ENCODE assay signal across 18 cellular contexts in the genomic region with DNA sequence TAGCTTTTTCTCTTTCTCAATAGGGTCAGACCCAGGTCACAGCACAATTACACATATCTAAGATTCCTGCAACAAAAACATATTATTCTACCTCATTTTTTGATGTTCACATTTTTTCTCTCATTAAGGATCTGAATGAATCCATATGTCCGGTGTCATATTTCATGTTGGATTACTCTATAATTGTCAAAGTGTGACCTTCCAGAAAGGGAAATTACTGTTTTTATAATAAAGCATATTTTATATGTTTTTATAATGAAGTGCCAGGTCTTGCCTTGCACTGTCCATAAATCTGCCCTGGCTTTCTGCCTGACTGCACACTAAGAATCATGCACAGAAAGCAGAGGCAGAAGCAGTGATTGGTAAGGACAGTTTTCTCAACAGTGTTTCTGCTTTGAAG.
A peak's percentile ranks its signal among the peaks of the same experiment; 100 is the strongest.
DNase-seq lines count a peak whose midpoint lies in the region; ATAC-seq and TF ChIP-seq lines count a peak whose summit lies in the region.
"Had no signal": no experiment of that assay in that cellular context is flagged by ENCODE, and none has a peak within 500 bp of the region (broad histone marks: within the 10 kb centered on the region; RNA-seq: fewer than 3 reads in every experiment).

No MANE protein-coding gene starts in this region.

- H3K4me1 ChIP-seq in adipocyte (ENCODE audit: control insufficient read depth, insufficient read depth, low read length), result peaks cover 39% of the 10 kb centered on the region
- H3K4me1 ChIP-seq: heart right ventricle had no signal

- H3K27me3 ChIP-seq in adipocyte (replicated peaks; ENCODE audit: control insufficient read depth, insufficient read depth, low read length) (no peaks in the 10 kb centered on the region), kidney epithelial cell (ENCODE audit: control insufficient read depth, insufficient read depth, low read length) (no peaks in the 10 kb centered on the region)
- H3K27me3 ChIP-seq: heart right ventricle, SJSA1 had no signal

- TF ChIP-seq CTCF in AG10803 (conservative IDR thresholded peaks at IDR 0.05; ENCODE audit: low read length) (no peak), HFF-Myc (IDR thresholded peaks at IDR 0.05; ENCODE audit: low read depth, low read length, missing control alignments) (no peak), kidney epithelial cell (IDR thresholded peaks at IDR 0.05; ENCODE audit: insufficient read depth, low read length, poor library complexity, severe bottlenecking) (no peak)

- H3K36me3 ChIP-seq in adipocyte (ENCODE audit: control insufficient read depth, insufficient read depth, low read length, severe bottlenecking), result no peaks in the 10 kb centered on the region
- H3K36me3 ChIP-seq in kidney epithelial cell (ENCODE audit: control insufficient read depth, insufficient read depth, low read length), result no peaks in the 10 kb centered on the region
- H3K36me3 ChIP-seq: heart right ventricle, SJSA1 had no signal

- H3K9me3 ChIP-seq in adipocyte (ENCODE audit: control insufficient read depth, low read length), result no peaks in the 10 kb centered on the region
- H3K9me3 ChIP-seq: heart right ventricle, SJSA1 had no signal

- peak; percentile 75 for DNase-seq in AG10803 (ENCODE audit: low read depth)
- peak; percentile 6 for DNase-seq in HFF-Myc (ENCODE audit: extremely low read depth, low read depth)
- peak; percentile 84 for DNase-seq in adipocyte (ENCODE audit: low read depth)
- DNase-seq in kidney epithelial cell (ENCODE audit: low read depth), result peak; percentile 29
- DNase-seq in amniotic stem cell (lab: John Stamatoyannopoulos, UW), result no peak
- DNase-seq in activated gamma-delta T cell (lab: John Stamatoyannopoulos, UW), result no peak
- DNase-seq: activated CD8-positive, alpha-beta T cell treated with anti-CD3 and anti-CD28 coated beads for 36 hours; CD8-positive, alpha-beta T cell; heart right ventricle; naive B cell; NCI-H1436; NCI-H774; stimulated activated naive CD8-positive, alpha-beta T cell treated with anti-CD3 and anti-CD28 coated beads, Interleukin-15, Interleukin-2, amounts not matched to agents 100 U/mL and 50 U/mL, for 24 hours had no signal

- H3K4me3 ChIP-seq in AG10803 (ENCODE audit: low read length) (no peak overlapping the region), HFF-Myc (replicated peaks; ENCODE audit: low read depth, low read length) (no peak overlapping the region), adipocyte (ENCODE audit: low read length) (no peak overlapping the region), kidney epithelial cell (ENCODE audit: low read depth, low read length) (no peak overlapping the region)
- H3K4me3 ChIP-seq: heart right ventricle, SJSA1 had no signal

- H3K9ac ChIP-seq in adipocyte (ENCODE audit: low read length), result no peak overlapping the region

- ATAC-seq in GM21381 (IDR thresholded peaks at IDR 0.05; ENCODE audit: unreplicated experiment) (no peak), GM21619 (IDR thresholded peaks at IDR 0.05; ENCODE audit: unreplicated experiment) (no peak)
- ATAC-seq: activated CD8-positive, alpha-beta T cell treated with anti-CD3 and anti-CD28 coated beads for 36 hours; CD8-positive, alpha-beta T cell; heart right ventricle; left lobe of liver; sciatic nerve; stimulated activated naive CD8-positive, alpha-beta T cell treated with anti-CD3 and anti-CD28 coated beads, Interleukin-15, Interleukin-2, amounts not matched to agents 100 U/mL and 50 U/mL, for 24 hours had no signal

Comparison
In these comparisons a context has a peak if more than half of its experiments do, and no peak if none do; other contexts are left out.
1. DNase-seq: peak in AG10803 (single experiment), HFF-Myc (single experiment), adipocyte (single experiment) and kidney epithelial cell (single experiment); none in amniotic stem cell (single experiment) and activated gamma-delta T cell (single experiment).